22 cellular contexts compared by ENCODE assay signal in the genomic region with DNA sequence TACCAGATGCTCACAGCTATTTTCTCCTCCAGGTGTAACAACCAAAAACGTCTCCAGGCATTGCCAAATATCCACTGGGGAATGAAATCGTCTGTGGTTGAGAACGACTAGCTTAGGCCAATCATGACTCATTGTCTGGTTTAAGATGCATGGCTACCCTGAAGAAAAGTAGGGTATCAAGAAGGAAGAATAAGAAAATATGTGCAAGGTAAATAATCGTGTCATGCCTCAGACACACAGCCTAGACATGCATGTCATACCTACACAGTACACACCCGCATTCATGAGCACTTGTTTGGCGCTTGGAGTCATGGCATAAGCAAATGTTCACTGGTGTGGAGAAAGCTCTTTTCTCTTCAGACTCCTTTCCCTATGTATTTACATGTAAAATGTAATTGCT.
"Had no signal": no experiment of that assay in that cellular context is flagged by ENCODE, and none has a peak within 500 bp of the region (broad histone marks: within the 10 kb centered on the region; RNA-seq: fewer than 3 reads in every experiment).

No MANE protein-coding gene starts in this region.

- H2AFZ ChIP-seq: parathyroid adenoma had no signal

- H3K27me3 ChIP-seq: esophagus muscularis mucosa, heart right ventricle, right atrium auricular region, testis, tibial artery had no signal

- H3K9me3 ChIP-seq: esophagus muscularis mucosa, heart right ventricle, left ventricle myocardium inferior, lower lobe of right lung, mucosa of descending colon, right atrium auricular region, spleen, testis, tibial artery had no signal

- H3K27ac ChIP-seq: esophagus muscularis mucosa, heart right ventricle, left ventricle myocardium inferior, lower lobe of right lung, parathyroid adenoma, right atrium auricular region, skin epidermis, spleen, testis, tibial artery had no signal

- H3K4me1 ChIP-seq: lower lobe of right lung, testis had no signal

- H3K4me3 ChIP-seq: esophagus muscularis mucosa, heart right ventricle, left ventricle myocardium inferior, lower lobe of right lung, mucosa of descending colon, right atrium auricular region, skin epidermis, spleen, testis, tibial artery had no signal

- H3K79me2 ChIP-seq: parathyroid adenoma had no signal

- H3K9ac ChIP-seq: parathyroid adenoma had no signal

- DNase-seq: cerebellar nuclear complex; cortex of kidney; effector memory CD8-positive, alpha-beta T cell; foreskin melanocyte; glutamatergic neuron; heart right ventricle; hippocampal formation; left colon; left ventricle myocardium inferior; lower lobe of right lung; mucosa of descending colon; naive B cell; spleen; stimulated activated CD4-positive, alpha-beta T cell treated with anti-CD3 and anti-CD28 coated beads, Interleukin-4, amount 100 ng/mL, for 4 hours; stimulated activated naive CD8-positive, alpha-beta T cell treated with anti-CD3 and anti-CD28 coated beads, Interleukin-15, Interleukin-2, amounts not matched to agents 100 U/mL and 50 U/mL, for 24 hours; substantia nigra; testis; tibial artery had no signal

- H3K36me3 ChIP-seq: esophagus muscularis mucosa, heart right ventricle, left ventricle myocardium inferior, lower lobe of right lung, right atrium auricular region, spleen, tibial artery had no signal
